In the genomic region with DNA sequence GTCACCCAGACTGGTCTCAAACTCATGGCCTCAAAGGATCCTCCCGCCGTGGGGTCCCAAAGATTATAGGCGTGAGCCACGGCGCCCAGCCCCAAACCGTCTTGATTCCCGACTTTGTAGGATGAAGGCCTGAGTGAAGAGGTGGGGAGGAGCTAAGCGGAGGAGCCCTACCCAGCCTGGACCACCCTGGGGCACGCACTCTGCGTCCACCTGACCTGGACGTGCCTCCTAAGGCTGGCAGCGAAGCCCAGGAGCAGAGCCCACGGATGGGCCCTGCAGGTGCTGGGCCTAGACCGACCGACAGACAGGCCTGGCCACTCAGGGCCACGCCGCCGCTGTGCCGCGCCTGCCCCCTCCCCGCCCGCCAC, we compare ENCODE assay signal across 10 cellular contexts. TPM values are rescaled to one million over a fixed set of nuclear protein-coding genes. Genes with fewer than 3 reads are reported as not detected.
DNase-seq lines count a peak whose midpoint lies in the region; ATAC-seq, FAIRE-seq and TF ChIP-seq lines count a peak whose summit lies in the region.
"Not testable (repeated sequence)": the region's sequence is repeated elsewhere in the genome, so short reads cannot be mapped to it uniquely, and the experiment has no call there.
"Had no signal": no experiment of that assay in that cellular context is flagged by ENCODE, and none has a peak within 500 bp of the region (broad histone marks: within the 10 kb centered on the region; RNA-seq: fewer than 3 reads in every experiment).

No MANE protein-coding gene starts in this region.

- not testable (repeated sequence) for H3K9me3 ChIP-seq in iPS-18a (ENCODE audit: control insufficient read depth, low read depth, low read length); osteoblast (ENCODE audit: low read depth, low read length)

- not testable (repeated sequence) for DNase-seq in GM12891 (ENCODE audit: insufficient read length, low spot score); osteoblast (ENCODE audit: insufficient read length, low spot score, missing footprints); urothelium cell line (ENCODE audit: low spot score)
- DNase-seq in NCI-H345 treated with DMSO at 0.1 percent for 48 hours (lab: John Stamatoyannopoulos, UW; ENCODE audit: unreplicated experiment), result peak; percentile 17
- peak; percentile 26 for DNase-seq in activated CD8-positive, alpha-beta T cell treated with anti-CD3 and anti-CD28 coated beads, Interleukin-2, amount 10 ng/mL, durations not matched to agents 7 days and 5 days
- DNase-seq in dorsolateral prefrontal cortex, result peak in 2 of 10 donors; percentile 9 to 16

- POLR2A ChIA-PET in activated CD8-positive, alpha-beta T cell treated with anti-CD3 and anti-CD28 coated beads, Interleukin-2, amount 10 ng/mL, durations not matched to agents 7 days and 5 days (lab: Charles Lee), result not testable (repeated sequence)

- peak overlapping the region; percentile 80 for H3K4me2 ChIP-seq in osteoblast (ENCODE audit: insufficient read depth, low read length)

- peaks cover 53% of the 10 kb centered on the region for H3K4me1 Mint-ChIP-seq in activated CD8-positive, alpha-beta T cell treated with anti-CD3 and anti-CD28 coated beads, Interleukin-2, amount 10 ng/mL, durations not matched to agents 7 days and 5 days (ENCODE audit: low read depth)

- H3K36me3 Mint-ChIP-seq in activated CD8-positive, alpha-beta T cell treated with anti-CD3 and anti-CD28 coated beads, Interleukin-2, amount 10 ng/mL, durations not matched to agents 7 days and 5 days (ENCODE audit: low read depth), result peaks cover 35% of the 10 kb centered on the region

- H3K27me3 Mint-ChIP-seq in activated CD8-positive, alpha-beta T cell treated with anti-CD3 and anti-CD28 coated beads, Interleukin-2, amount 10 ng/mL, durations not matched to agents 7 days and 5 days (ENCODE audit: low read depth), result not testable (repeated sequence)

- FAIRE-seq in GM12891 (lab: Jason Lieb, UNC), result peak; percentile 87
- peak; percentile 96 for FAIRE-seq in urothelium cell line (lab: Jason Lieb, UNC)

- peak overlapping the region; percentile 93 for H3K27ac Mint-ChIP-seq in activated CD8-positive, alpha-beta T cell treated with anti-CD3 and anti-CD28 coated beads, Interleukin-2, amount 10 ng/mL, durations not matched to agents 7 days and 5 days

- TF ChIP-seq POLR2A in GM12891 (IDR thresholded peaks at IDR 0.05; ENCODE audit: low read depth, low read length), result not testable (repeated sequence)

- H2AFZ ChIP-seq in osteoblast (ENCODE audit: low read length), result peak overlapping the region; percentile 82

- H4K20me1 ChIP-seq in osteoblast (ENCODE audit: insufficient read depth, low read length), result not testable (repeated sequence)

- H3K4me3 Mint-ChIP-seq in activated CD8-positive, alpha-beta T cell treated with anti-CD3 and anti-CD28 coated beads, Interleukin-2, amount 10 ng/mL, durations not matched to agents 7 days and 5 days, result peak overlapping the region; percentile 89

- H3K27me3 ChIP-seq in dorsolateral prefrontal cortex; iPS-18a (ENCODE audit: control insufficient read depth, insufficient read depth, low read length); osteoblast (ENCODE audit: insufficient read depth, low read length): not testable (repeated sequence)

- peaks cover 58% of the 10 kb centered on the region for H3K79me2 ChIP-seq in osteoblast (ENCODE audit: insufficient read depth, low read length)

- not testable (repeated sequence) for H3K36me3 ChIP-seq in iPS-18a (ENCODE audit: control insufficient read depth, low read depth, low read length); osteoblast (ENCODE audit: insufficient read depth, low read length)

- not testable (repeated sequence) for TF ChIP-seq CTCF in dorsolateral prefrontal cortex (IDR thresholded peaks at IDR 0.05 in 54 of 56, conservative IDR thresholded peaks at IDR 0.05 in 2 of 56; ENCODE audit: low read depth in 1 of 56, partially characterized antibody in 56 of 56); osteoblast (IDR thresholded peaks at IDR 0.05; ENCODE audit: extremely low read depth, low read depth, low read length)

- CTCF ChIA-PET in activated CD8-positive, alpha-beta T cell treated with anti-CD3 and anti-CD28 coated beads, Interleukin-2, amount 10 ng/mL, durations not matched to agents 7 days and 5 days (lab: Charles Lee), result interaction anchor here (0.9 to 3.3 kb wide), 3 partner anchors 12 to 36 kb away, joined by 3 to 22 read pairs (median 21); a partner anchor contains a TSS

- peak overlapping the region in 19 of 59 donors; percentile 18 to 82 (median 47) for H3K27ac ChIP-seq in dorsolateral prefrontal cortex
- not testable (repeated sequence) for H3K27ac ChIP-seq in iPS-18a (ENCODE audit: low read length); osteoblast (ENCODE audit: low read depth, low read length)

- intact Hi-C loops in dorsolateral prefrontal cortex (cut with DNase I), result loop anchor here (5.0 to 10.0 kb wide), 3 partner anchors 79 to 339 kb away; no protein-coding TSS in a partner anchor

- not testable (repeated sequence) for H3K9me3 Mint-ChIP-seq in activated CD8-positive, alpha-beta T cell treated with anti-CD3 and anti-CD28 coated beads, Interleukin-2, amount 10 ng/mL, durations not matched to agents 7 days and 5 days (ENCODE audit: insufficient read depth)

- H3K4me3 ChIP-seq in dorsolateral prefrontal cortex, result peak overlapping the region; percentile 20 to 96 (median 83)
- peak overlapping the region; percentile 91 for H3K4me3 ChIP-seq in iPS-18a (ENCODE audit: low read length)
- peak overlapping the region; percentile 68 for H3K4me3 ChIP-seq in osteoblast (ENCODE audit: insufficient read depth, low read length)

- H3K9ac ChIP-seq in iPS-18a (ENCODE audit: low read length), result peak overlapping the region; percentile 17

- ATAC-seq in HG02885 (IDR thresholded peaks at IDR 0.05; ENCODE audit: poor library complexity, unreplicated experiment), result peak; percentile 11
- not testable (repeated sequence) for ATAC-seq in activated CD8-positive, alpha-beta T cell treated with anti-CD3 and anti-CD28 coated beads, Interleukin-2, amount 10 ng/mL, durations not matched to agents 7 days and 5 days

- H3K4me1 ChIP-seq in iPS-18a (ENCODE audit: control insufficient read depth, low read depth, low read length); osteoblast (ENCODE audit: insufficient read depth, low read length): not testable (repeated sequence)

RNA-seq across cellular contexts. Expression of a gene that starts 0.7 kb away (rescaled TPM):
- polyA plus RNA-seq in GM12891 (2012; ENCODE audit: low read depth, missing spikeins), result 207 TPM
- 100 to 1,000 TPM; 181 to 191 TPM for total RNA-seq in activated CD8-positive, alpha-beta T cell treated with anti-CD3 and anti-CD28 coated beads, Interleukin-2, amount 10 ng/mL, durations not matched to agents 7 days and 5 days
- total RNA-seq in dorsolateral prefrontal cortex (100 to 1,000 TPM in 98 of 120 experiments, 10 to 100 TPM in 22; 72.4 to 200 (median 116) TPM), osteoblast (45.2 and 59.8 TPM in 2 replicates)

RNA-seq across cellular contexts. Expression of a gene that starts 15.5 kb away (rescaled TPM):
- 0.05 TPM for polyA plus RNA-seq in GM12891 (2012; ENCODE audit: low read depth, missing spikeins)
- not detected for total RNA-seq in activated CD8-positive, alpha-beta T cell treated with anti-CD3 and anti-CD28 coated beads, Interleukin-2, amount 10 ng/mL, durations not matched to agents 7 days and 5 days
- 1 to 10 TPM in 52 of 120 experiments, under 1 TPM in 48, not detected in 20; 0.29 to 2.9 (median 1.0) TPM for total RNA-seq in dorsolateral prefrontal cortex
- total RNA-seq in osteoblast, result not detected in 2 replicates
- total RNA-seq: dermis microvascular lymphatic vessel endothelial cell, pulmonary artery endothelial cell had no signal

RNA-seq across cellular contexts. Expression of a gene that starts 36.2 kb away (rescaled TPM):
- 12.6 TPM for polyA plus RNA-seq in GM12891 (2012; ENCODE audit: low read depth, missing spikeins)
- total RNA-seq in activated CD8-positive, alpha-beta T cell treated with anti-CD3 and anti-CD28 coated beads, Interleukin-2, amount 10 ng/mL, durations not matched to agents 7 days and 5 days, result 10 to 100 TPM in 1 of 2 experiments, 1 to 10 TPM in 1; 9.4 to 10.0 TPM
- total RNA-seq in dorsolateral prefrontal cortex (10 to 100 TPM in 73 of 120 experiments, 1 to 10 TPM in 47; 3.4 to 21.8 (median 10.7) TPM), osteoblast (13.4 and 15.9 TPM in 2 replicates)
